ENCODE assay signal across 8 cellular contexts in genomic region chr1:55215194-55216021, GRCh38. TPM values are rescaled to one million over a fixed set of nuclear protein-coding genes. Genes with fewer than 3 reads are reported as not detected.
DNase-seq lines count a peak whose midpoint lies in the region; ATAC-seq and TF ChIP-seq lines count a peak whose summit lies in the region.

TSS of gene USP24 (minus strand) at chr1:55215364. CDS start at chr1:55215113, 251 bp downstream.

- DNase-seq in DMS53 (lab: John Stamatoyannopoulos, UW): peak; percentile 98
- peak; percentile 82 for DNase-seq in HuH-7 (ENCODE audit: low spot score)
- DNase-seq in RKO (ENCODE audit: low spot score): peak; percentile 72
- DNase-seq in fibroblast of mammary gland (ENCODE audit: low read depth): peak; percentile 55
- peak; percentile 76 for DNase-seq in natural killer cell
- DNase-seq in stimulated activated naive CD4-positive, alpha-beta T cell treated with Interleukin-2 at 50 U/mL for 16 hours (lab: John Stamatoyannopoulos, UW): peak; percentile 77

- H3K36me3 Mint-ChIP-seq in activated T-helper 17 cell treated with anti-CD3 and anti-CD28 coated beads, Interleukin-2, amount 50 U/mL, for 72 hours (ENCODE audit: low read depth): peaks cover 24% of the 10 kb centered on the region
- H3K36me3 Mint-ChIP-seq in natural killer cell: no peaks in the 10 kb centered on the region

- ATAC-seq in GM21526 (IDR thresholded peaks at IDR 0.05; ENCODE audit: low FRiP score, unreplicated experiment) (peak; percentile 70), natural killer cell (peak; percentile 82 to 92 (median 91))
- ATAC-seq in activated T-helper 17 cell treated with anti-CD3 and anti-CD28 coated beads, Interleukin-2, amount 50 U/mL, for 72 hours (replicated peaks): peak; percentile 90

- H3K4me3 Mint-ChIP-seq in activated T-helper 17 cell treated with anti-CD3 and anti-CD28 coated beads, Interleukin-2, amount 50 U/mL, for 72 hours: peak within 1 kb of the TSS; percentile 98
- peak within 1 kb of the TSS; percentile 97 for H3K4me3 Mint-ChIP-seq in natural killer cell

- H3K4me3 ChIP-seq in fibroblast of mammary gland (ENCODE audit: control insufficient read depth, low read depth, low read length): peak within 1 kb of the TSS; percentile 83

- no peaks in the 10 kb centered on the region for H3K27me3 Mint-ChIP-seq in activated T-helper 17 cell treated with anti-CD3 and anti-CD28 coated beads, Interleukin-2, amount 50 U/mL, for 72 hours
- H3K27me3 Mint-ChIP-seq in natural killer cell (ENCODE audit: low read depth in 2 of 2): no peaks in the 10 kb centered on the region

- TF ChIP-seq CTCF in fibroblast of mammary gland (conservative IDR thresholded peaks at IDR 0.05; ENCODE audit: control insufficient read depth, insufficient read depth, low read depth, low read length) (no peak), natural killer cell (IDR thresholded peaks at IDR 0.05) (no peak)

- H3K27ac Mint-ChIP-seq in activated T-helper 17 cell treated with anti-CD3 and anti-CD28 coated beads, Interleukin-2, amount 50 U/mL, for 72 hours: peak within 1 kb of the TSS; percentile 99
- H3K27ac Mint-ChIP-seq in natural killer cell: peak within 1 kb of the TSS; percentile 98 to 99

- no peaks in the 10 kb centered on the region for H3K9me3 Mint-ChIP-seq in activated T-helper 17 cell treated with anti-CD3 and anti-CD28 coated beads, Interleukin-2, amount 50 U/mL, for 72 hours
- H3K9me3 Mint-ChIP-seq in natural killer cell: no peaks in the 10 kb centered on the region

- intact Hi-C loops in natural killer cell (cut with micrococcal nuclease): loop anchor here (2.0 to 5.0 kb wide), 3 partner anchors 27 to 75 kb away; no protein-coding TSS in a partner anchor

- peaks cover 57% of the 10 kb centered on the region for H3K4me1 Mint-ChIP-seq in activated T-helper 17 cell treated with anti-CD3 and anti-CD28 coated beads, Interleukin-2, amount 50 U/mL, for 72 hours
- peaks cover 68 to 69% of the 10 kb centered on the region in 2 donors for H3K4me1 Mint-ChIP-seq in natural killer cell

RNA-seq across cellular contexts. Expression of gene USP24, which starts in this region (rescaled TPM):
- 10 to 100 TPM; 40.8 to 41.6 TPM for total RNA-seq in activated T-helper 17 cell treated with anti-CD3 and anti-CD28 coated beads, Interleukin-2, amount 50 U/mL, for 72 hours
- 100 to 1,000 TPM; 155 TPM for total RNA-seq in natural killer cell

Comparison
In these comparisons a context has a peak if more than half of its experiments do, and no peak if none do; other contexts are left out.
1. Peak in every context shown above with its lines: DNase-seq, ATAC-seq and H3K4me3 ChIP-seq.